ENCODE assay signal across 30 cellular contexts in genomic region chr11:17395554-17395961, GRCh38. TPM values are rescaled to one million over a fixed set of nuclear protein-coding genes. Genes with fewer than 3 reads are reported as not detected.
"Had no signal": no experiment of that assay in that cellular context is flagged by ENCODE, and none has a peak within 500 bp of the region (broad histone marks: within the 10 kb centered on the region; RNA-seq: fewer than 3 reads in every experiment).

No MANE protein-coding gene starts in this region.

- H3K9me3 Mint-ChIP-seq: activated naive CD4-positive, alpha-beta T cell treated with anti-CD3 and anti-CD28 coated beads, Interleukin-2, amount 10 ng/mL, durations not matched to agents 7 days and 5 days; dendritic cell treated with granulocyte-macrophage colony-stimulating factor and Interleukin-4, amounts not matched to agents 40 ng/mL and 50 ng/mL, for 4 days; endodermal cell; immature natural killer cell; memory B cell; naive thymus-derived CD4-positive, alpha-beta T cell; type B pancreatic cell had no signal

- H3K9me3 ChIP-seq: heart left ventricle, pancreas, psoas muscle, sigmoid colon, testis, uterus had no signal

- H3K27ac ChIP-seq: foreskin keratinocyte, heart left ventricle, pancreas, psoas muscle, sigmoid colon, testis, uterus had no signal

- FAIRE-seq: kidney, pancreas, small intestine had no signal

- H3K36me3 ChIP-seq: heart left ventricle, pancreas, sigmoid colon, uterus had no signal

- H3K27ac Mint-ChIP-seq: activated naive CD4-positive, alpha-beta T cell treated with anti-CD3 and anti-CD28 coated beads, Interleukin-2, amount 10 ng/mL, durations not matched to agents 7 days and 5 days; endodermal cell; immature natural killer cell; memory B cell; naive thymus-derived CD4-positive, alpha-beta T cell; type B pancreatic cell had no signal

- H3K4me3 Mint-ChIP-seq: activated naive CD4-positive, alpha-beta T cell treated with anti-CD3 and anti-CD28 coated beads, Interleukin-2, amount 10 ng/mL, durations not matched to agents 7 days and 5 days; dendritic cell treated with granulocyte-macrophage colony-stimulating factor and Interleukin-4, amounts not matched to agents 40 ng/mL and 50 ng/mL, for 4 days; endodermal cell; immature natural killer cell; memory B cell; naive thymus-derived CD4-positive, alpha-beta T cell; type B pancreatic cell had no signal

- DNase-seq: activated CD4-positive, alpha-beta T cell treated with anti-CD3 and anti-CD28 coated beads for 48 hours; activated CD4-positive, alpha-beta T cell treated with anti-CD3 and anti-CD28 coated beads, Interleukin-2, amount 50 U/mL, for 48 hours; activated CD8-positive, alpha-beta memory T cell treated with anti-CD3 and anti-CD28 coated beads for 24 hours; activated gamma-delta T cell; activated naive CD4-positive, alpha-beta T cell treated with anti-CD3 and anti-CD28 coated beads, Interleukin-2, amount 10 ng/mL, durations not matched to agents 7 days and 5 days; amygdala; caudate nucleus; endodermal cell; foreskin keratinocyte; heart left ventricle; hypothalamus; immature natural killer cell; kidney; midbrain; naive thymus-derived CD4-positive, alpha-beta T cell; nucleus accumbens; pancreas; psoas muscle; sigmoid colon; small intestine; stimulated activated CD4-positive, alpha-beta T cell treated with anti-CD3 and anti-CD28 coated beads, Interleukin-1b, Interleukin-23, amount 100 ng/mL, for 48 hours; stimulated activated CD4-positive, alpha-beta T cell treated with anti-CD3 and anti-CD28 coated beads, Interleukin-4, amount 100 ng/mL, for 4 hours; stimulated activated CD8-positive, alpha-beta memory T cell treated with anti-CD3 and anti-CD28 coated beads, Interleukin-4, amount 100 ng/mL, for 48 hours; stimulated activated naive CD4-positive, alpha-beta T cell; testis; uterus had no signal

- H3K4me1 ChIP-seq: foreskin keratinocyte, heart left ventricle, pancreas, sigmoid colon, testis, uterus had no signal

- H3K4me1 Mint-ChIP-seq: activated naive CD4-positive, alpha-beta T cell treated with anti-CD3 and anti-CD28 coated beads, Interleukin-2, amount 10 ng/mL, durations not matched to agents 7 days and 5 days; endodermal cell; immature natural killer cell had no signal

- ATAC-seq: esophagus mucosa; foreskin keratinocyte; heart left ventricle; naive thymus-derived CD4-positive, alpha-beta T cell; pancreas; psoas muscle had no signal

- H3K27me3 Mint-ChIP-seq: memory B cell had no signal

- H3K27me3 ChIP-seq: heart left ventricle, pancreas, sigmoid colon, testis, uterus had no signal

- H3K4me3 ChIP-seq: heart left ventricle, pancreas, psoas muscle, sigmoid colon, testis, uterus had no signal

- H3K36me3 Mint-ChIP-seq: activated naive CD4-positive, alpha-beta T cell treated with anti-CD3 and anti-CD28 coated beads, Interleukin-2, amount 10 ng/mL, durations not matched to agents 7 days and 5 days; immature natural killer cell; memory B cell; type B pancreatic cell had no signal

RNA-seq across cellular contexts. Expression of gene KCNJ11, which starts 7.1 kb away (rescaled TPM):
- polyA plus RNA-seq: foreskin keratinocyte; immature natural killer cell; naive thymus-derived CD4-positive, alpha-beta T cell had no signal

RNA-seq across cellular contexts. Expression of gene NCR3LG1, which starts 44.0 kb away (rescaled TPM):
- polyA plus RNA-seq: naive thymus-derived CD4-positive, alpha-beta T cell had no signal
